Comparison of ENCODE assay signal across 22 cellular contexts in genomic region chr1:209791920-209792319, GRCh38. TPM values are rescaled to one million over a fixed set of nuclear protein-coding genes. Genes with fewer than 3 reads are reported as not detected.
DNase-seq lines count a peak whose midpoint lies in the region; ATAC-seq and TF ChIP-seq lines count a peak whose summit lies in the region.
"Had no signal": no experiment of that assay in that cellular context is flagged by ENCODE, and none has a peak within 500 bp of the region (broad histone marks: within the 10 kb centered on the region; RNA-seq: fewer than 3 reads in every experiment).

No MANE protein-coding gene starts in this region.

- peaks cover 30% of the 10 kb centered on the region for H3K4me1 Mint-ChIP-seq in Calu3 (ENCODE audit: low read depth, unreplicated experiment)

- BruUV-seq in Calu3 (replicated peaks; lab: Mats Ljungman, UMichigan): no TSS peak

- no peak for TF ChIP-seq CTCF in Calu3 (IDR thresholded peaks at IDR 0.05; ENCODE audit: unreplicated experiment)
- TF ChIP-seq CTCF in colonic mucosa (IDR thresholded peaks at IDR 0.05): no peak
- no peak for TF ChIP-seq CTCF in foreskin keratinocyte (conservative IDR thresholded peaks at IDR 0.05)
- no peak for TF ChIP-seq CTCF in GM10248 (IDR thresholded peaks at IDR 0.05; ENCODE audit: control extremely low read depth, extremely low read depth, low read depth, missing control alignments)

- intact Hi-C loops in Calu3 (cut with micrococcal nuclease; ENCODE audit: unreplicated experiment) (no loop called here), colonic mucosa (cut with DNase I) (no loop called here), cardiac septum (cut with DNase I) (no loop called here)

- DNase-seq in Calu3 (peak; percentile 38), colonic mucosa (peak; percentile 75), foreskin keratinocyte (peak in 1 of 2 donors; percentile 73), cardiac septum (ENCODE audit: low spot score) (no peak), GM10248 (ENCODE audit: extremely low spot score) (no peak), DMS79 treated with DMSO at 0.1 percent for 48 hours (lab: John Stamatoyannopoulos, UW) (no peak)
- DNase-seq: GOT3, IMR-90, NCI-H1417, NCI-H187, NCI-H446 treated with DMSO at 0.1 percent for 48 hours, NCI-H526 treated with DMSO at 0.1 percent for 48 hours, OCI-M1, SHP77 had no signal

- no peak overlapping the region for H3K4me3 ChIP-seq in colonic mucosa
- no peak overlapping the region for H3K4me3 ChIP-seq in mucosa of rectum (ENCODE audit: low read length in 2 of 2)

- H3K36me3 ChIP-seq in colonic mucosa (no peaks in the 10 kb centered on the region), mucosa of rectum (ENCODE audit: control insufficient read depth in 2 of 2, insufficient read depth in 2 of 2, low read length in 2 of 2) (peaks cover 39 to 59% of the 10 kb centered on the region in 2 donors)

- H3K4me1 ChIP-seq in colonic mucosa (peaks cover 7% of the 10 kb centered on the region), foreskin keratinocyte (no peaks in the 10 kb centered on the region), mucosa of rectum (ENCODE audit: control insufficient read depth in 2 of 2, insufficient read depth in 2 of 2, low read length in 2 of 2) (peaks cover 17 to 39% of the 10 kb centered on the region in 2 donors)

- POLR2A ChIA-PET in GM10248 (lab: Yijun Ruan, JAX): no interaction called here

- H3K27ac ChIP-seq in colonic mucosa (peak overlapping the region; percentile 60), foreskin keratinocyte (no peak overlapping the region), mucosa of rectum (ENCODE audit: low read depth in 2 of 2, low read length in 2 of 2) (peak overlapping the region; percentile 68 to 81)
- H3K27ac ChIP-seq: C4-2B, KMS-11 had no signal

- peaks cover 34% of the 10 kb centered on the region for H3K36me3 Mint-ChIP-seq in Calu3 (ENCODE audit: insufficient read depth, unreplicated experiment)

- no peaks in the 10 kb centered on the region for H3K27me3 ChIP-seq in colonic mucosa
- H3K27me3 ChIP-seq in foreskin keratinocyte: no peaks in the 10 kb centered on the region
- no peaks in the 10 kb centered on the region for H3K27me3 ChIP-seq in mucosa of rectum (ENCODE audit: control insufficient read depth in 2 of 2, insufficient read depth in 2 of 2, low read length in 2 of 2)

- CTCF ChIA-PET in Calu3 (lab: Charles Lee) (interaction anchor here (0.6 kb wide), 1 partner anchor 223 kb away, joined by 3 read pairs; no protein-coding TSS in a partner anchor), GM10248 (lab: Yijun Ruan, JAX) (interaction anchor here (1.5 to 1.9 kb wide), 2 partner anchors 29 to 32 kb away, joined by 4 read pairs; no protein-coding TSS in a partner anchor)

- H3K9me3 Mint-ChIP-seq in Calu3 (ENCODE audit: low read depth, unreplicated experiment): no peaks in the 10 kb centered on the region

- H3K27ac Mint-ChIP-seq in Calu3 (ENCODE audit: unreplicated experiment): peak overlapping the region; percentile 10

- H3K27me3 Mint-ChIP-seq in Calu3 (ENCODE audit: unreplicated experiment): no peaks in the 10 kb centered on the region

- H3K9ac ChIP-seq in colonic mucosa (ENCODE audit: low read depth in 2 of 2, low read length in 2 of 2) (no peak overlapping the region), mucosa of rectum (ENCODE audit: low read depth in 1 of 2, low read length in 2 of 2) (no peak overlapping the region)
- H3K9ac ChIP-seq: KMS-11 had no signal

- peak; percentile 36 for ATAC-seq in foreskin keratinocyte
- no peak for ATAC-seq in HG03439 (IDR thresholded peaks at IDR 0.05; ENCODE audit: unreplicated experiment)
- ATAC-seq: HCT116 had no signal

- no peaks in the 10 kb centered on the region for H3K9me3 ChIP-seq in colonic mucosa
- H3K9me3 ChIP-seq in mucosa of rectum (ENCODE audit: control insufficient read depth in 2 of 2, low read length in 2 of 2): no peaks in the 10 kb centered on the region

- H3K4me3 Mint-ChIP-seq in Calu3 (ENCODE audit: low read depth, unreplicated experiment): no peak overlapping the region

RNA-seq across cellular contexts. Expression of gene C1orf74, which starts 7.6 kb away (rescaled TPM):
- total RNA-seq in Calu3 (2022) (4.9 and 5.1 TPM in 2 replicates), colonic mucosa (1 to 10 TPM; 2.2 to 2.9 TPM), foreskin keratinocyte (11.0 and 12.3 TPM in 2 replicates), cardiac septum (1.6 TPM)
- 5.7 and 6.1 TPM in 2 replicates for polyA plus RNA-seq in foreskin keratinocyte

RNA-seq across cellular contexts. Expression of gene IRF6, which starts 14.0 kb away (rescaled TPM):
- 44.1 and 51.2 TPM in 2 replicates for total RNA-seq in Calu3 (2022)
- total RNA-seq in colonic mucosa: 100 to 1,000 TPM in 1 of 2 donors, 10 to 100 TPM in 1; 87.5 to 133 TPM
- total RNA-seq in foreskin keratinocyte: 160 and 194 TPM in 2 replicates
- polyA plus RNA-seq in foreskin keratinocyte: 70.3 and 93.1 TPM in 2 replicates
- total RNA-seq in cardiac septum: 34.0 TPM
- total RNA-seq: G401 had no signal

RNA-seq across cellular contexts. Expression of gene UTP25, which starts 35.9 kb away (rescaled TPM):
- total RNA-seq in Calu3 (2022) (18.6 and 19.1 TPM in 2 replicates), colonic mucosa (1 to 10 TPM; 5.2 to 6.4 TPM), foreskin keratinocyte (9.0 and 9.2 TPM in 2 replicates), cardiac septum (4.1 TPM)
- polyA plus RNA-seq in foreskin keratinocyte: 3.2 and 3.7 TPM in 2 replicates

RNA-seq across cellular contexts. Expression of gene TRAF3IP3, which starts 36.1 kb away (rescaled TPM):
- not detected in 2 replicates for total RNA-seq in Calu3 (2022)
- 1 to 10 TPM; 2.0 to 3.2 TPM for total RNA-seq in colonic mucosa
- not detected in 2 replicates for total RNA-seq in foreskin keratinocyte
- 0.01 TPM in 1 of 2 replicates, not detected in the other for polyA plus RNA-seq in foreskin keratinocyte
- 1.00 TPM for total RNA-seq in cardiac septum
- total RNA-seq: M059J, RPMI7951 had no signal

Comparison
In these comparisons a context has a peak if more than half of its experiments do, and no peak if none do; other contexts are left out.
1. DNase-seq: peak in Calu3 (single experiment) and colonic mucosa (single experiment); none in cardiac septum (single experiment), GM10248 (single experiment) and DMS79 treated with DMSO at 0.1 percent for 48 hours (single experiment).